Comparison of ENCODE assay signal across 34 cellular contexts in the genomic region with DNA sequence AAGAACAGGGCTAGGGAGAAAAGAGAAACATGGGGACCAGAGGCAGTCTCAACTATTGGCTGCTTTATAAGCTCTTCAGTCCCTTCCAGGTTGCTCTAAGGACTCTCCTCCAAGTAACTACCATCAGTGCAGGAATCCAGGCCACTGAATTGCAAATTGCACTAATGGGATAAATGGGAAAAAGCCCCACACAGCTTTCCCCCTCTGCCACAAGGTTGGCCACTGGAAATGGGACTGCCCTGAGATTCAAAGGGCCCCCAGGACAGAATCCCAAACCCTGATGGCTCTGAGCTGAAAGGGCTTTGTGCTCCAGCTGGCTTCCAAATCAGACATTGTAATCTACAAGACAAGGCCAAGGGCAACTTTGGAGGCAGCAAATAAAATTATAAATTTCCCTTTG.
"Had no signal": no experiment of that assay in that cellular context is flagged by ENCODE, and none has a peak within 500 bp of the region (broad histone marks: within the 10 kb centered on the region; RNA-seq: fewer than 3 reads in every experiment).

No MANE protein-coding gene starts in this region.

- H3K27me3 ChIP-seq: MG63 had no signal

- H3K27ac ChIP-seq: KMS-11 had no signal

- H3K4me3 ChIP-seq: MG63 had no signal

- H3K9ac ChIP-seq: KMS-11 had no signal

- DNase-seq: Karpas-422, Kasumi-1, MG63, MM.1S, MV-4-11, NCI-H1048, NCI-H1092, NCI-H1092 treated with DMSO at 0.1 percent for 48 hours, NCI-H1105, NCI-H1105 treated with DMSO at 0.1 percent for 48 hours, NCI-H1417, NCI-H1417 treated with DMSO at 0.1 percent for 48 hours, NCI-H1436, NCI-H1436 treated with DMSO at 0.1 percent for 48 hours, NCI-H146, NCI-H1694, NCI-H1694 treated with DMSO at 0.1 percent for 48 hours, NCI-H187, NCI-H187 treated with DMSO at 0.1 percent for 48 hours, NCI-H1930, NCI-H2029, NCI-H2029 treated with DMSO at 0.1 percent for 48 hours, NCI-H2081, NCI-H2081 treated with DMSO at 0.1 percent for 48 hours, NCI-H2107, NCI-H2171, NCI-H2171 treated with DMSO at 0.1 percent for 48 hours, NCI-H2227 treated with DMSO at 0.1 percent for 48 hours, NCI-H226, NCI-H345, NCI-H446, NCI-H446 treated with DMSO at 0.1 percent for 48 hours, NCI-H510A had no signal

- H3K9me3 ChIP-seq: MG63 had no signal

- H3K36me3 ChIP-seq: MG63 had no signal
